Comparison of ENCODE assay signal across 24 cellular contexts in the genomic region with DNA sequence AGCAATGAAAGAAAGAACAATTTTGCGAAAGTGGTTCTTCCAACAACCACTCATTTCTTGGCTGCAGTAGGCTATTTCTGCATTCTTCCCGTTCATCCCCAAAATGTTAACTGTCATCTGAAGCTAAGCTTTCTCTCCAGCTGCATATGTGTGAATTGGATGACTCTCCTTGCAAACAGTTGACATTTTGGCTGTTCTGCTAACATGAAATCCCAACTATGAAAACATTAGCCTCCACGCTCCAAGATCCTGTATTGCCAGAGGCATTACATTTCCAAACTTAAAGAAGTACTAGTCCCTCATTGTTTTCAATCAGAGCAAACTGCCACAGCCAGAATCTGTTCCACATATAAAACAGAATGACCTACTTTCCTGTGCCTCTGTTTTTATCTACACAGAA.
DNase-seq lines count a peak whose midpoint lies in the region; FAIRE-seq and TF ChIP-seq lines count a peak whose summit lies in the region.
"Had no signal": no experiment of that assay in that cellular context is flagged by ENCODE, and none has a peak within 500 bp of the region (broad histone marks: within the 10 kb centered on the region; RNA-seq: fewer than 3 reads in every experiment).

No MANE protein-coding gene starts in this region.

- TF ChIP-seq CTCF in mesothelial cell of epicardium (IDR thresholded peaks at IDR 0.05; ENCODE audit: unreplicated experiment): no peak
- no peak for TF ChIP-seq CTCF in type B pancreatic cell (conservative IDR thresholded peaks at IDR 0.05)
- no peak for TF ChIP-seq CTCF in OCI-LY7 (conservative IDR thresholded peaks at IDR 0.05; ENCODE audit: low read length)

- no peak overlapping the region for H3K4me3 Mint-ChIP-seq in mesothelial cell of epicardium
- peak overlapping the region; percentile 33 for H3K4me3 Mint-ChIP-seq in type B pancreatic cell
- H3K4me3 Mint-ChIP-seq: activated CD8-positive, alpha-beta memory T cell treated with anti-CD3 and anti-CD28 coated beads, Interleukin-2, amount 10 ng/mL, durations not matched to agents 7 days and 5 days; activated naive CD8-positive, alpha-beta T cell treated with anti-CD3 and anti-CD28 coated beads, Interleukin-2, amount 10 ng/mL, durations not matched to agents 7 days and 5 days; nephron progenitor cell; stimulated activated naive CD8-positive, alpha-beta T cell treated with anti-CD3 and anti-CD28 coated beads, Interleukin-15, amount 100 ng/mL, for 72 hours had no signal

- H3K36me3 Mint-ChIP-seq in mesothelial cell of epicardium (peaks cover 3% of the 10 kb centered on the region), type B pancreatic cell (peaks cover 4% of the 10 kb centered on the region)
- H3K36me3 Mint-ChIP-seq: activated CD8-positive, alpha-beta memory T cell treated with anti-CD3 and anti-CD28 coated beads, Interleukin-2, amount 10 ng/mL, durations not matched to agents 7 days and 5 days; activated naive CD8-positive, alpha-beta T cell treated with anti-CD3 and anti-CD28 coated beads, Interleukin-2, amount 10 ng/mL, durations not matched to agents 7 days and 5 days had no signal

- H3K27ac ChIP-seq in OCI-LY7 (ENCODE audit: low read depth, low read length, poor library complexity, severe bottlenecking): no peak overlapping the region
- H3K27ac ChIP-seq: coronary artery, gastrocnemius medialis, psoas muscle, upper lobe of right lung had no signal

- no TSS peak for BruUV-seq in OCI-LY7 (replicated peaks; lab: Mats Ljungman, UMichigan)

- intact Hi-C loops in OCI-LY7 (cut with micrococcal nuclease; ENCODE audit: unreplicated experiment): no loop called here

- no peaks in the 10 kb centered on the region for H3K36me3 ChIP-seq in OCI-LY7 (ENCODE audit: insufficient read depth, low read length)
- H3K36me3 ChIP-seq: gastrocnemius medialis, upper lobe of right lung had no signal

- H3K27ac Mint-ChIP-seq in mesothelial cell of epicardium (peak overlapping the region; percentile 62), type B pancreatic cell (peak overlapping the region; percentile 79)
- H3K27ac Mint-ChIP-seq: activated CD8-positive, alpha-beta memory T cell treated with anti-CD3 and anti-CD28 coated beads, Interleukin-2, amount 10 ng/mL, durations not matched to agents 7 days and 5 days; activated naive CD8-positive, alpha-beta T cell treated with anti-CD3 and anti-CD28 coated beads, Interleukin-2, amount 10 ng/mL, durations not matched to agents 7 days and 5 days; nephron progenitor cell; stimulated activated naive CD8-positive, alpha-beta T cell treated with anti-CD3 and anti-CD28 coated beads, Interleukin-15, amount 100 ng/mL, for 72 hours had no signal

- no peaks in the 10 kb centered on the region for H3K9me3 ChIP-seq in OCI-LY7 (ENCODE audit: low read length)
- H3K9me3 ChIP-seq: gastrocnemius medialis, psoas muscle, upper lobe of right lung had no signal

- no peak overlapping the region for H3K4me3 ChIP-seq in OCI-LY7 (ENCODE audit: low read depth, low read length, poor library complexity, severe bottlenecking)
- H3K4me3 ChIP-seq: coronary artery, gastrocnemius medialis, psoas muscle, smooth muscle cell, upper lobe of right lung had no signal

- peaks cover 17% of the 10 kb centered on the region for H3K4me1 ChIP-seq in OCI-LY7 (ENCODE audit: insufficient read depth, low read length, poor library complexity, severe bottlenecking)
- H3K4me1 ChIP-seq: psoas muscle, upper lobe of right lung had no signal

- no peaks in the 10 kb centered on the region for H3K9me2 ChIP-seq in OCI-LY7 (ENCODE audit: insufficient read depth, low read length)

- H4K20me1 ChIP-seq in OCI-LY7 (ENCODE audit: insufficient read depth, low read length): no peaks in the 10 kb centered on the region

- DNase-seq in LHCN-M2 (ENCODE audit: low read depth) (peak; percentile 39), mesothelial cell of epicardium (ENCODE audit: low spot score in 2 of 2, unreplicated experiment in 2 of 2) (no peak), type B pancreatic cell (ENCODE audit: extremely low spot score, unreplicated experiment) (no peak), OCI-LY7 (ENCODE audit: low spot score) (no peak), LoVo (ENCODE audit: low spot score) (no peak)
- DNase-seq in stimulated activated CD4-positive, alpha-beta T cell treated with anti-CD3 and anti-CD28 coated beads, Interleukin-2, amount 100 ng/mL, for 48 hours: no peak
- DNase-seq: activated CD8-positive, alpha-beta memory T cell treated with anti-CD3 and anti-CD28 coated beads, Interleukin-2, amount 10 ng/mL, durations not matched to agents 7 days and 5 days; activated naive CD8-positive, alpha-beta T cell treated with anti-CD3 and anti-CD28 coated beads, Interleukin-2, amount 10 ng/mL, durations not matched to agents 7 days and 5 days; COR-L47; DND-41; gastrocnemius medialis; mesendoderm; NCI-H1105 treated with DMSO at 0.1 percent for 48 hours; NCI-H2107; NCI-H526 treated with DMSO at 0.1 percent for 48 hours; nephron progenitor cell; psoas muscle; stimulated activated CD4-positive, alpha-beta T cell treated with anti-CD3 and anti-CD28 coated beads, Interleukin-4, amount 100 ng/mL, for 4 hours; stimulated activated naive CD8-positive, alpha-beta T cell treated with anti-CD3 and anti-CD28 coated beads, Interleukin-15, amount 100 ng/mL, for 72 hours; upper lobe of right lung had no signal

- peaks cover 8% of the 10 kb centered on the region for H3K9me3 Mint-ChIP-seq in mesothelial cell of epicardium
- H3K9me3 Mint-ChIP-seq in type B pancreatic cell: peaks cover 4% of the 10 kb centered on the region
- H3K9me3 Mint-ChIP-seq: activated naive CD8-positive, alpha-beta T cell treated with anti-CD3 and anti-CD28 coated beads, Interleukin-2, amount 10 ng/mL, durations not matched to agents 7 days and 5 days; stimulated activated naive CD8-positive, alpha-beta T cell treated with anti-CD3 and anti-CD28 coated beads, Interleukin-15, amount 100 ng/mL, for 72 hours had no signal

- peak; percentile 79 for FAIRE-seq in endometrium (lab: Jason Lieb, UNC)
- FAIRE-seq: H1 had no signal

- POLR2A ChIA-PET in OCI-LY7 (lab: Charles Lee): interaction anchor here (0.6 to 0.7 kb wide), 3 partner anchors 11 to 88 kb away, joined by 3 read pairs; no protein-coding TSS in a partner anchor

- H2AFZ ChIP-seq in OCI-LY7 (ENCODE audit: low read length): no peak overlapping the region

- no peaks in the 10 kb centered on the region for H3K27me3 Mint-ChIP-seq in mesothelial cell of epicardium (ENCODE audit: low read depth)
- H3K27me3 Mint-ChIP-seq in type B pancreatic cell: no peaks in the 10 kb centered on the region

- no peaks in the 10 kb centered on the region for H3K79me2 ChIP-seq in OCI-LY7 (ENCODE audit: insufficient read depth, low read depth, low read length)

- H3K4me1 Mint-ChIP-seq in mesothelial cell of epicardium (peaks cover 44% of the 10 kb centered on the region), type B pancreatic cell (ENCODE audit: unreplicated experiment) (peaks cover 20% of the 10 kb centered on the region)
- H3K4me1 Mint-ChIP-seq: activated naive CD8-positive, alpha-beta T cell treated with anti-CD3 and anti-CD28 coated beads, Interleukin-2, amount 10 ng/mL, durations not matched to agents 7 days and 5 days had no signal

- CTCF ChIA-PET in OCI-LY7 (lab: Charles Lee; ENCODE audit: unreplicated experiment): no interaction called here

- H3K4me2 ChIP-seq in OCI-LY7 (ENCODE audit: low read length): no peak overlapping the region
- H3K4me2 ChIP-seq: smooth muscle cell had no signal
